In the genomic region with DNA sequence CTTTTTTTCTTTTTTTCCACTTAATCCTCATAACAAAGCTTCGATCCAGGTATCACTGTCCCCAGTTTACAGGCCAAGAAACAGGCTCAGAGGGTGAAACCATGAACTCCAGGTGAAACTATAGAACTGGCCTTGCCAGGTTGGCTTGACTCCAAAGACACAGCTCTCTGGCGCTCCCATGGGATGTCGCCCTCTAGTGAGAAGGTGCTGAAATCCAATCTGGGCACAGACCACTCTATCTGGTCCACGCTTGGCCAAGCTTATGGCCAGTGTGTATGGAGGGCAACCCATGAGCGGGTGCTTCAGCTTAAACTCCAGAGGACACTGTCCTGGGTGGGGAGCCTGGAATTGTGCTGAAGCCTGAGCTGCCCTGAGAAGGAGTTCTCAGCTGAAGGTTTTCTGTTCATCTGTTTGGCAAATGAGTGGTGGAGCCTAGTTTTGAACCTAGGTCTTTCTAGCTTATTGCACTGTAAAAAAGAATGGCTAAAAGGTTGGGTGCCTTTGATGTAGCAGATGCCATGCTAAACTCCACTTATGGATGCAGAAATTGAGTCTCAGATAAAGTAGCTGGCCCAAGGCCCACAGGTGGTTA, we compare ENCODE assay signal across 9 cellular contexts.
DNase-seq lines count a peak whose midpoint lies in the region; ATAC-seq, FAIRE-seq and TF ChIP-seq lines count a peak whose summit lies in the region.
"Had no signal": no experiment of that assay in that cellular context is flagged by ENCODE, and none has a peak within 500 bp of the region (broad histone marks: within the 10 kb centered on the region; RNA-seq: fewer than 3 reads in every experiment).

No MANE protein-coding gene starts in this region.

- no peaks in the 10 kb centered on the region; the same call in 1 of the 2 replicates for H3K36me3 ChIP-seq in H7 (replicated peaks; ENCODE audit: control insufficient read depth, insufficient read depth, low read length)
- no peaks in the 10 kb centered on the region for H3K36me3 ChIP-seq in kidney (ENCODE audit: control insufficient read depth in 1 of 2, insufficient read depth in 2 of 2, low read length in 2 of 2)

- no peak overlapping the region for H3K27ac ChIP-seq in kidney (ENCODE audit: low read depth in 2 of 2, low read length in 2 of 2)

- peak; percentile 28 for TF ChIP-seq CTCF in kidney (IDR thresholded peaks at IDR 0.05; ENCODE audit: borderline replicate concordance, extremely low read depth, insufficient read depth)

- H3K4me1 ChIP-seq in kidney (ENCODE audit: control insufficient read depth in 1 of 2, insufficient read depth in 1 of 2, low read depth in 1 of 2, low read length in 2 of 2), result no peaks in the 10 kb centered on the region

- intact Hi-C loops in kidney (cut with DNase I), result no loop called here

- no peak for FAIRE-seq in kidney (lab: Jason Lieb, UNC)

- H3K27me3 ChIP-seq in H7 (ENCODE audit: control insufficient read depth, insufficient read depth, low read length), result no peaks in the 10 kb centered on the region

- ATAC-seq in SK-N-SH treated with all-trans-retinoic acid at 6 μM for 48 hours (peak; percentile 50), HG02759 (IDR thresholded peaks at IDR 0.05; ENCODE audit: unreplicated experiment) (no peak), HG03025 (IDR thresholded peaks at IDR 0.05; ENCODE audit: low FRiP score, unreplicated experiment) (no peak), HG02610 (IDR thresholded peaks at IDR 0.05; ENCODE audit: unreplicated experiment) (no peak), GM19324 (IDR thresholded peaks at IDR 0.05; ENCODE audit: low FRiP score, unreplicated experiment) (no peak)
- ATAC-seq: activated T-cell treated with anti-CD3 and anti-CD28 coated beads, Interleukin-2, amount 50 U/mL, for 72 hours had no signal

- peak; percentile 40 for DNase-seq in COR-L47 (lab: John Stamatoyannopoulos, UW)
- peak; percentile 60 for DNase-seq in H7
- DNase-seq in kidney, result no peak

- H3K9ac ChIP-seq in kidney (ENCODE audit: low read length in 2 of 2), result no peak overlapping the region

- no peaks in the 10 kb centered on the region for H3K9me3 ChIP-seq in kidney (ENCODE audit: control insufficient read depth in 1 of 2, low read length in 2 of 2)

- H3K4me3 ChIP-seq in H7 (ENCODE audit: insufficient read depth, low read depth, low read length) (no peak overlapping the region), kidney (ENCODE audit: low read length in 2 of 2) (no peak overlapping the region)

TF ChIP-seq in SK-N-SH treated with all-trans-retinoic acid at 6 μM for 48 hours, 23 proteins besides CTCF, POLR2A, EP300 and RAD21:
- TF ChIP-seq ZFP3 (CRISPR knock-in tag; IDR thresholded peaks at IDR 0.05) (no peak), ZNF565 (CRISPR knock-in tag; conservative IDR thresholded peaks at IDR 0.05; ENCODE audit: low read depth) (no peak), ISL1 (CRISPR knock-in tag; IDR thresholded peaks at IDR 0.05) (no peak), ESRRG (CRISPR knock-in tag; IDR thresholded peaks at IDR 0.05) (no peak), ZFP30 (CRISPR knock-in tag; IDR thresholded peaks at IDR 0.05) (no peak), PPARA (CRISPR knock-in tag; IDR thresholded peaks at IDR 0.05; ENCODE audit: borderline replicate concordance) (no peak), BACH2 (CRISPR knock-in tag; IDR thresholded peaks at IDR 0.05; ENCODE audit: borderline replicate concordance) (no peak), GLIS3 (CRISPR knock-in tag; IDR thresholded peaks at IDR 0.05) (no peak), ARNTL (CRISPR knock-in tag; IDR thresholded peaks at IDR 0.05; ENCODE audit: borderline replicate concordance, low read depth) (no peak), ZNF8 (CRISPR knock-in tag; IDR thresholded peaks at IDR 0.05) (no peak), OSR1 (CRISPR knock-in tag; IDR thresholded peaks at IDR 0.05) (no peak), SNAI2 (CRISPR knock-in tag; IDR thresholded peaks at IDR 0.05) (no peak), TOX (CRISPR knock-in tag; IDR thresholded peaks at IDR 0.05; ENCODE audit: borderline replicate concordance) (no peak), CSDC2 (CRISPR knock-in tag; IDR thresholded peaks at IDR 0.05) (no peak), ZC3H10 (CRISPR knock-in tag; IDR thresholded peaks at IDR 0.05) (no peak)
- TF ChIP-seq, protein P1, sequence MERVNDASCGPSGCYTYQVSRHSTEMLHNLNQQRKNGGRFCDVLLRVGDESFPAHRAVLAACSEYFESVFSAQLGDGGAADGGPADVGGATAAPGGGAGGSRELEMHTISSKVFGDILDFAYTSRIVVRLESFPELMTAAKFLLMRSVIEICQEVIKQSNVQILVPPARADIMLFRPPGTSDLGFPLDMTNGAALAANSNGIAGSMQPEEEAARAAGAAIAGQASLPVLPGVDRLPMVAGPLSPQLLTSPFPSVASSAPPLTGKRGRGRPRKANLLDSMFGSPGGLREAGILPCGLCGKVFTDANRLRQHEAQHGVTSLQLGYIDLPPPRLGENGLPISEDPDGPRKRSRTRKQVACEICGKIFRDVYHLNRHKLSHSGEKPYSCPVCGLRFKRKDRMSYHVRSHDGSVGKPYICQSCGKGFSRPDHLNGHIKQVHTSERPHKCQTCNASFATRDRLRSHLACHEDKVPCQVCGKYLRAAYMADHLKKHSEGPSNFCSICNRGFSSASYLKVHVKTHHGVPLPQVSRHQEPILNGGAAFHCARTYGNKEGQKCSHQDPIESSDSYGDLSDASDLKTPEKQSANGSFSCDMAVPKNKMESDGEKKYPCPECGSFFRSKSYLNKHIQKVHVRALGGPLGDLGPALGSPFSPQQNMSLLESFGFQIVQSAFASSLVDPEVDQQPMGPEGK (CRISPR knock-in tag; IDR thresholded peaks at IDR 0.05; ENCODE audit: borderline replicate concordance), result no peak
- TF ChIP-seq, protein P2, sequence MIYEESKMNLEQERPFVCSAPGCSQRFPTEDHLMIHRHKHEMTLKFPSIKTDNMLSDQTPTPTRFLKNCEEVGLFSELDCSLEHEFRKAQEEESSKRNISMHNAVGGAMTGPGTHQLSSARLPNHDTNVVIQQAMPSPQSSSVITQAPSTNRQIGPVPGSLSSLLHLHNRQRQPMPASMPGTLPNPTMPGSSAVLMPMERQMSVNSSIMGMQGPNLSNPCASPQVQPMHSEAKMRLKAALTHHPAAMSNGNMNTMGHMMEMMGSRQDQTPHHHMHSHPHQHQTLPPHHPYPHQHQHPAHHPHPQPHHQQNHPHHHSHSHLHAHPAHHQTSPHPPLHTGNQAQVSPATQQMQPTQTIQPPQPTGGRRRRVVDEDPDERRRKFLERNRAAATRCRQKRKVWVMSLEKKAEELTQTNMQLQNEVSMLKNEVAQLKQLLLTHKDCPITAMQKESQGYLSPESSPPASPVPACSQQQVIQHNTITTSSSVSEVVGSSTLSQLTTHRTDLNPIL (CRISPR knock-in tag; IDR thresholded peaks at IDR 0.05; ENCODE audit: low read depth), result no peak
